16 cellular contexts compared by ENCODE assay signal in the genomic region with DNA sequence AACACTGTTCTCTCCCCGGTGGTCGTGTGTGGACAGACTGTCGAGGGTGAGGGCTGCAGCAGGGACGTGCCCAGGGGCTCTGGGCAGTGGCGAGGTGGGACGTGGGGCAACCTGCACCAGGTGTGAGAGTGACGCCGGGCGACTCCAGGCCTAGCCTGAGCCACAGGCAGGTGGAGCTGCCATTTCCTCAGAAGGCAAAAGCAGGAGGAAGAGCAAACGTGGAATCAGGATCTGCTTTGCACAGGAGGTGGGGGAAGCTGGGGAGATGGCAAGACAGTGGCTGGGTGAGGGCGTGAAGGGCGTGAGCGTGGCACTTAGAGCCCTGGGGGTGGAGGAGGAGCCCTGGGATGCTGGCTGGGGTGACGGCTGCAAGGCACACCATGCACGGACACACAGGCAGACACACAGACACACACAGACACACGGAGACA. TPM values are rescaled to one million over a fixed set of nuclear protein-coding genes. Genes with fewer than 3 reads are reported as not detected.
DNase-seq lines count a peak whose midpoint lies in the region; FAIRE-seq and TF ChIP-seq lines count a peak whose summit lies in the region.
"Had no signal": no experiment of that assay in that cellular context is flagged by ENCODE, and none has a peak within 500 bp of the region (broad histone marks: within the 10 kb centered on the region; RNA-seq: fewer than 3 reads in every experiment).

No MANE protein-coding gene starts in this region.

- FAIRE-seq in frontal cortex (lab: Jason Lieb, UNC), result no peak

- peaks cover 5% of the 10 kb centered on the region for H3K36me3 Mint-ChIP-seq in T-helper 2 cell treated with Interferon-gamma antibody and Interleukin-4, amounts not matched to agents 5 μg/mL and 100 μg/mL, for 36 hours (ENCODE audit: low read depth)
- peaks cover 28% of the 10 kb centered on the region for H3K36me3 Mint-ChIP-seq in endothelial cell (ENCODE audit: low read depth, unreplicated experiment)
- H3K36me3 Mint-ChIP-seq in endodermal cell (ENCODE audit: low read depth), result no peaks in the 10 kb centered on the region
- H3K36me3 Mint-ChIP-seq: CD8-positive, alpha-beta memory T cell had no signal

- no peaks in the 10 kb centered on the region for H3K27me3 Mint-ChIP-seq in T-helper 2 cell treated with Interferon-gamma antibody and Interleukin-4, amounts not matched to agents 5 μg/mL and 100 μg/mL, for 36 hours (ENCODE audit: low read depth)
- H3K27me3 Mint-ChIP-seq in endothelial cell (ENCODE audit: unreplicated experiment) (peaks cover 40% of the 10 kb centered on the region), endodermal cell (ENCODE audit: insufficient read depth) (peaks cover 3% of the 10 kb centered on the region)
- H3K27me3 Mint-ChIP-seq: CD8-positive, alpha-beta memory T cell had no signal

- H3K4me2 ChIP-seq in osteoblast (ENCODE audit: insufficient read depth, low read length), result no peak overlapping the region
- H3K4me2 ChIP-seq: BLaER1 had no signal

- H3K9me3 ChIP-seq in osteoblast (ENCODE audit: low read depth, low read length) (no peaks in the 10 kb centered on the region), endodermal cell (ENCODE audit: control insufficient read depth, low read length) (no peaks in the 10 kb centered on the region)

- H4K20me1 ChIP-seq in osteoblast (ENCODE audit: insufficient read depth, low read length), result no peaks in the 10 kb centered on the region
- H4K20me1 ChIP-seq: BLaER1 had no signal

- H3K27ac Mint-ChIP-seq in T-helper 2 cell treated with Interferon-gamma antibody and Interleukin-4, amounts not matched to agents 5 μg/mL and 100 μg/mL, for 36 hours, result peak overlapping the region; percentile 27
- peak overlapping the region; percentile 38 for H3K27ac Mint-ChIP-seq in endothelial cell (ENCODE audit: unreplicated experiment)
- H3K27ac Mint-ChIP-seq in endodermal cell, result no peak overlapping the region

- H3K4me1 Mint-ChIP-seq in T-helper 2 cell treated with Interferon-gamma antibody and Interleukin-4, amounts not matched to agents 5 μg/mL and 100 μg/mL, for 36 hours (ENCODE audit: low read depth), result peaks cover 5% of the 10 kb centered on the region
- H3K4me1 Mint-ChIP-seq in endothelial cell (ENCODE audit: unreplicated experiment), result peaks cover 7% of the 10 kb centered on the region
- no peaks in the 10 kb centered on the region for H3K4me1 Mint-ChIP-seq in endodermal cell

- no peak overlapping the region for H2AFZ ChIP-seq in osteoblast (ENCODE audit: low read length)

- H3K27ac ChIP-seq in osteoblast (ENCODE audit: low read depth, low read length), result no peak overlapping the region
- H3K27ac ChIP-seq in endodermal cell (ENCODE audit: low read depth, low read length), result no peak overlapping the region
- H3K27ac ChIP-seq: BLaER1, HL-60 had no signal

- H3K36me3 ChIP-seq in osteoblast (ENCODE audit: insufficient read depth, low read length), result no peaks in the 10 kb centered on the region
- no peaks in the 10 kb centered on the region for H3K36me3 ChIP-seq in endodermal cell (ENCODE audit: control insufficient read depth, insufficient read depth, low read length)

- H3K4me1 ChIP-seq in osteoblast (ENCODE audit: insufficient read depth, low read length) (no peaks in the 10 kb centered on the region), endodermal cell (ENCODE audit: control insufficient read depth, insufficient read depth, low read length) (no peaks in the 10 kb centered on the region)
- H3K4me1 ChIP-seq: Caco-2 had no signal

- no peak for DNase-seq in T-helper 2 cell treated with Interferon-gamma antibody and Interleukin-4, amounts not matched to agents 5 μg/mL and 100 μg/mL, for 36 hours (ENCODE audit: low spot score)
- no peak for DNase-seq in T-helper 2 cell
- no peak for DNase-seq in endothelial cell (ENCODE audit: low spot score)
- peak; percentile 78 for DNase-seq in osteoblast (ENCODE audit: insufficient read length, low spot score, missing footprints)
- DNase-seq in endodermal cell, result no peak
- DNase-seq in frontal cortex (ENCODE audit: low spot score in 2 of 2), result no peak
- no peak for DNase-seq in DMS79 treated with DMSO at 0.1 percent for 48 hours (lab: John Stamatoyannopoulos, UW)
- DNase-seq: 8988T; AML-193; Caco-2; CD8-positive, alpha-beta memory T cell; DMS53 had no signal

- H3K4me3 Mint-ChIP-seq in T-helper 2 cell treated with Interferon-gamma antibody and Interleukin-4, amounts not matched to agents 5 μg/mL and 100 μg/mL, for 36 hours, result no peak overlapping the region
- H3K4me3 Mint-ChIP-seq in endothelial cell (ENCODE audit: unreplicated experiment), result peak overlapping the region; percentile 29
- no peak overlapping the region for H3K4me3 Mint-ChIP-seq in endodermal cell
- H3K4me3 Mint-ChIP-seq: CD8-positive, alpha-beta memory T cell had no signal

- no peak overlapping the region for H3K9ac ChIP-seq in endodermal cell (ENCODE audit: extremely low read depth, low read length, poor library complexity, severe bottlenecking)
- H3K9ac ChIP-seq: BLaER1 had no signal

- no peak for TF ChIP-seq CTCF in endothelial cell (IDR thresholded peaks at IDR 0.05; ENCODE audit: unreplicated experiment)
- no peak for TF ChIP-seq CTCF in osteoblast (IDR thresholded peaks at IDR 0.05; ENCODE audit: extremely low read depth, low read depth, low read length)
- TF ChIP-seq CTCF in endodermal cell (conservative IDR thresholded peaks at IDR 0.05), result no peak

- WGBS in endodermal cell (ENCODE audit: insufficient coverage in 1 of 2, insufficient read length in 1 of 2), 2 experiments, result 89 to 98% methylated on average over 13 to 16 of the region's 16 CpGs

- H3K9me3 Mint-ChIP-seq in T-helper 2 cell treated with Interferon-gamma antibody and Interleukin-4, amounts not matched to agents 5 μg/mL and 100 μg/mL, for 36 hours, result peaks cover 8% of the 10 kb centered on the region
- peaks cover 9% of the 10 kb centered on the region for H3K9me3 Mint-ChIP-seq in endothelial cell (ENCODE audit: unreplicated experiment)
- H3K9me3 Mint-ChIP-seq in endodermal cell, result peaks cover 16% of the 10 kb centered on the region

- H3K79me2 ChIP-seq in osteoblast (ENCODE audit: insufficient read depth, low read length), result no peaks in the 10 kb centered on the region

- H3K27me3 ChIP-seq in osteoblast (ENCODE audit: insufficient read depth, low read length) (no peaks in the 10 kb centered on the region), endodermal cell (ENCODE audit: control insufficient read depth, insufficient read depth, low read length, poor library complexity, severe bottlenecking) (no peaks in the 10 kb centered on the region)
- H3K27me3 ChIP-seq: BLaER1 had no signal

- H3K4me3 ChIP-seq in osteoblast (ENCODE audit: insufficient read depth, low read length) (no peak overlapping the region), endodermal cell (ENCODE audit: low read length) (no peak overlapping the region)
- H3K4me3 ChIP-seq: BLaER1 had no signal

RNA-seq across cellular contexts. Expression of a gene that starts 39.6 kb away (rescaled TPM):
- total RNA-seq in endothelial cell (ENCODE audit: unreplicated experiment) (43.0 TPM), osteoblast (19.2 and 22.4 TPM in 2 replicates), endodermal cell (10 to 100 TPM; 58.9 to 66.0 TPM), frontal cortex (33.0 TPM)
- 83.1 TPM for polyA plus RNA-seq in endodermal cell (2013, experiment 1 of 2)
- polyA plus RNA-seq in endodermal cell (2013, experiment 2 of 2), result 72.7 TPM

RNA-seq across cellular contexts. Expression of a gene that starts 51.5 kb away (rescaled TPM):
- total RNA-seq in endothelial cell (ENCODE audit: unreplicated experiment) (3.9 TPM), osteoblast (1.8 and 2.7 TPM in 2 replicates), endodermal cell (1 to 10 TPM; 2.0 to 2.4 TPM), frontal cortex (0.82 TPM)
- polyA plus RNA-seq in endodermal cell (2013, experiment 1 of 2), result 1.8 TPM
- polyA plus RNA-seq in endodermal cell (2013, experiment 2 of 2), result 1.4 TPM
- total RNA-seq: H4 had no signal

RNA-seq across cellular contexts. Expression of a gene that starts 52.9 kb away (rescaled TPM):
- total RNA-seq in endothelial cell (ENCODE audit: unreplicated experiment) (41.4 TPM), osteoblast (26.2 and 30.4 TPM in 2 replicates), endodermal cell (10 to 100 TPM; 43.7 to 49.6 TPM), frontal cortex (22.4 TPM)
- polyA plus RNA-seq in endodermal cell (2013, experiment 1 of 2), result 31.6 TPM
- polyA plus RNA-seq in endodermal cell (2013, experiment 2 of 2), result 27.9 TPM

RNA-seq across cellular contexts. Expression of a gene that starts 57.6 kb away (rescaled TPM):
- total RNA-seq in endothelial cell (ENCODE audit: unreplicated experiment), result 0.21 TPM
- not detected in 2 replicates for total RNA-seq in osteoblast
- total RNA-seq in endodermal cell, result under 1 TPM; 0.33 to 0.75 TPM
- 0.25 TPM for polyA plus RNA-seq in endodermal cell (2013, experiment 1 of 2)
- polyA plus RNA-seq in endodermal cell (2013, experiment 2 of 2), result 0.17 TPM
- not detected for total RNA-seq in frontal cortex
- total RNA-seq: CD8-positive, alpha-beta memory T cell; Daoy had no signal
- polyA plus RNA-seq: CD8-positive, alpha-beta memory T cell had no signal
